Comparison of ENCODE assay signal across 1 cellular context in genomic region chr1:92960395-92961130, GRCh38.
TF ChIP-seq lines count a peak whose summit lies in the region.

No MANE protein-coding gene starts in this region.

TF ChIP-seq in HepG2, 621 proteins besides CTCF, POLR2A, EP300 and RAD21 (continued from another document and continues in another):
- TF ChIP-seq CREB1 (IDR thresholded peaks at IDR 0.05) (0 out of 2 replicates have a peak, but pooled peaks have one; percentile 1), CREB1 (CRISPR knock-in tag; IDR thresholded peaks at IDR 0.05) (no peak), HNF1B (CRISPR knock-in tag; IDR thresholded peaks at IDR 0.05) (0 out of 2 replicates have a peak, but pooled peaks have one; percentile 46), YEATS4 (CRISPR knock-in tag; IDR thresholded peaks at IDR 0.05; ENCODE audit: borderline replicate concordance) (0 out of 2 replicates have a peak, but pooled peaks have one; percentile 12), ZNF891 (CRISPR knock-in tag; IDR thresholded peaks at IDR 0.05) (0 out of 2 replicates have a peak, but pooled peaks have one; percentile 43), MED1 (CRISPR knock-in tag; IDR thresholded peaks at IDR 0.05) (peak; percentile 25; the same call in 1 of the 2 replicates), SUZ12 (IDR thresholded peaks at IDR 0.05; ENCODE audit: low read depth, low read length) (no peak), ZNF280B (CRISPR knock-in tag; IDR thresholded peaks at IDR 0.05; ENCODE audit: borderline replicate concordance) (peak; percentile 55; the same call in 1 of the 2 replicates), BCL3 (CRISPR knock-in tag; IDR thresholded peaks at IDR 0.05) (0 out of 2 replicates have a peak, but pooled peaks have one; percentile 53), CCAR2 (optimal IDR thresholded peaks at IDR 0.05; ENCODE audit: low read depth, low read length) (no peak), NFIC (IDR thresholded peaks at IDR 0.05; ENCODE audit: low read length) (no peak), PHF5A (CRISPR knock-in tag; IDR thresholded peaks at IDR 0.05; ENCODE audit: low read depth, unreplicated experiment) (peak; percentile 54), HOMEZ (CRISPR knock-in tag; IDR thresholded peaks at IDR 0.05; ENCODE audit: low read depth) (peak; percentile 56; the same call in 1 of the 2 replicates), MTA1 (CRISPR knock-in tag; IDR thresholded peaks at IDR 0.05; ENCODE audit: borderline replicate concordance) (0 out of 2 replicates have a peak, but pooled peaks have one; percentile 47), SRF (IDR thresholded peaks at IDR 0.05; ENCODE audit: low read depth, low read length) (no peak), ZNF292 (CRISPR knock-in tag; IDR thresholded peaks at IDR 0.05; ENCODE audit: borderline replicate concordance, low read depth) (peak; percentile 45; the same call in 1 of the 2 replicates), ZNF17 (CRISPR knock-in tag; IDR thresholded peaks at IDR 0.05) (no peak), ZNF256 (CRISPR knock-in tag; conservative IDR thresholded peaks at IDR 0.05) (no peak), ZNF691 (CRISPR knock-in tag; IDR thresholded peaks at IDR 0.05; ENCODE audit: borderline replicate concordance, low read depth) (peak; percentile 54; the same call in 1 of the 2 replicates), SP1 (IDR thresholded peaks at IDR 0.05) (no peak), SP1 (CRISPR knock-in tag; IDR thresholded peaks at IDR 0.05) (no peak), FOXP1 (IDR thresholded peaks at IDR 0.05) (no peak), FOXP1 (CRISPR knock-in tag; IDR thresholded peaks at IDR 0.05) (peak; percentile 54), ZNF607 (CRISPR knock-in tag; IDR thresholded peaks at IDR 0.05; ENCODE audit: borderline replicate concordance) (no peak), ZNF737 (CRISPR knock-in tag; IDR thresholded peaks at IDR 0.05; ENCODE audit: borderline replicate concordance) (peak; percentile 53; the same call in 1 of the 2 replicates), ZSCAN20 (CRISPR knock-in tag; IDR thresholded peaks at IDR 0.05; ENCODE audit: borderline replicate concordance) (peak; percentile 75; the same call in 1 of the 2 replicates), ZNF333 (CRISPR knock-in tag; IDR thresholded peaks at IDR 0.05; ENCODE audit: borderline replicate concordance) (0 out of 2 replicates have a peak, but pooled peaks have one; percentile 15), MAZ (IDR thresholded peaks at IDR 0.05; ENCODE audit: borderline replicate concordance, low read depth, low read length) (no peak), MAZ (CRISPR knock-in tag; IDR thresholded peaks at IDR 0.05; ENCODE audit: low read depth) (peak; percentile 51; the same call in 1 of the 2 replicates), ZBTB14 (CRISPR knock-in tag; IDR thresholded peaks at IDR 0.05) (no peak), ZNF337 (CRISPR knock-in tag; IDR thresholded peaks at IDR 0.05; ENCODE audit: borderline replicate concordance, low read depth) (no peak), SALL1 (CRISPR knock-in tag; IDR thresholded peaks at IDR 0.05) (peak; percentile 76), LCORL (IDR thresholded peaks at IDR 0.05) (no peak), LCORL (CRISPR knock-in tag; IDR thresholded peaks at IDR 0.05) (peak; percentile 63; the same call in 1 of the 2 replicates), ZFY (CRISPR knock-in tag; IDR thresholded peaks at IDR 0.05) (peak; percentile 3; the same call in 1 of the 2 replicates), ELF4 (CRISPR knock-in tag; IDR thresholded peaks at IDR 0.05; ENCODE audit: borderline replicate concordance) (no peak), ZNF543 (CRISPR knock-in tag; IDR thresholded peaks at IDR 0.05) (no peak), ZNF460 (CRISPR knock-in tag; IDR thresholded peaks at IDR 0.05; ENCODE audit: borderline replicate concordance) (no peak), MXD4 (CRISPR knock-in tag; IDR thresholded peaks at IDR 0.05) (0 out of 2 replicates have a peak, but pooled peaks have one; percentile 38), STAT6 (CRISPR knock-in tag; IDR thresholded peaks at IDR 0.05; ENCODE audit: borderline replicate concordance) (0 out of 2 replicates have a peak, but pooled peaks have one; percentile 72), JDP2 (CRISPR knock-in tag; IDR thresholded peaks at IDR 0.05; ENCODE audit: borderline replicate concordance) (no peak), KLF16 (CRISPR knock-in tag; IDR thresholded peaks at IDR 0.05) (peak in 1 of 2 experiments; percentile 47; a peak in 1 of 4 replicates), GMEB1 (CRISPR knock-in tag; IDR thresholded peaks at IDR 0.05; ENCODE audit: borderline replicate concordance) (no peak), TFE3 (CRISPR knock-in tag; IDR thresholded peaks at IDR 0.05) (no peak), ZMYM3 (CRISPR knock-in tag; IDR thresholded peaks at IDR 0.05) (peak; percentile 48; the same call in 1 of the 2 replicates), PRDM15 (CRISPR knock-in tag; IDR thresholded peaks at IDR 0.05) (0 out of 2 replicates have a peak, but pooled peaks have one; percentile 32)
